In genomic region chr1:84365225-84366221, GRCh38 we compare ENCODE assay signal across 8 cellular contexts. TPM values are rescaled to one million over a fixed set of nuclear protein-coding genes. Genes with fewer than 3 reads are reported as not detected.
A peak's percentile ranks its signal among the peaks of the same experiment; 100 is the strongest.
DNase-seq lines count a peak whose midpoint lies in the region; ATAC-seq and TF ChIP-seq lines count a peak whose summit lies in the region.

No MANE protein-coding gene starts in this region.

- H3K27ac ChIP-seq in esophagus squamous epithelium, result peak overlapping the region in 1 of 4 donors; percentile 55
- H3K27ac ChIP-seq in effector memory CD4-positive, alpha-beta T cell (ENCODE audit: insufficient read depth, low read length, poor library complexity, severe bottlenecking), result no peak overlapping the region

- H3K4me1 ChIP-seq in esophagus squamous epithelium, result peaks cover 0 to 22% (median 5%) of the 10 kb centered on the region in 3 donors
- no peaks in the 10 kb centered on the region for H3K4me1 ChIP-seq in effector memory CD4-positive, alpha-beta T cell (ENCODE audit: control insufficient read depth, insufficient read depth, low read length, poor library complexity, severe bottlenecking)

- intact Hi-C loops in esophagus squamous epithelium (cut with DNase I), result no loop called here

- TF ChIP-seq POLR2A in esophagus squamous epithelium (IDR thresholded peaks at IDR 0.05), result no peak

- H3K27me3 ChIP-seq in esophagus squamous epithelium, result no peaks in the 10 kb centered on the region
- no peaks in the 10 kb centered on the region for H3K27me3 ChIP-seq in effector memory CD4-positive, alpha-beta T cell (replicated peaks; ENCODE audit: control insufficient read depth, insufficient read depth, low read length, poor library complexity, severe bottlenecking)

- H3K36me3 ChIP-seq in esophagus squamous epithelium, result no peaks in the 10 kb centered on the region
- H3K36me3 ChIP-seq in effector memory CD4-positive, alpha-beta T cell (ENCODE audit: control insufficient read depth, insufficient read depth, low read length), result no peaks in the 10 kb centered on the region

- WGBS in esophagus squamous epithelium, 2 donors, result 11 to 39% methylated on average over 2 to 3 of the region's 3 CpGs

- no peak for TF ChIP-seq CTCF in astrocyte of the cerebellum (IDR thresholded peaks at IDR 0.05; ENCODE audit: low read depth, low read length, missing control alignments)
- no peak for TF ChIP-seq CTCF in esophagus squamous epithelium (IDR thresholded peaks at IDR 0.05)

- ATAC-seq in GM18858 (IDR thresholded peaks at IDR 0.05; ENCODE audit: unreplicated experiment), result no peak

- H3K9me3 ChIP-seq in esophagus squamous epithelium, result no peaks in the 10 kb centered on the region
- no peaks in the 10 kb centered on the region for H3K9me3 ChIP-seq in effector memory CD4-positive, alpha-beta T cell (ENCODE audit: control insufficient read depth, low read length)

- DNase-seq in DMS53 treated with DMSO at 0.1 percent for 48 hours (lab: John Stamatoyannopoulos, UW; ENCODE audit: unreplicated experiment), result peak; percentile 83
- peak; percentile 96 for DNase-seq in LHCN-M2 (ENCODE audit: low read depth)
- peak; percentile 95 for DNase-seq in astrocyte of the cerebellum (ENCODE audit: low read depth)
- DNase-seq in myocyte (ENCODE audit: low read depth), result peak; percentile 49
- no peak for DNase-seq in esophagus squamous epithelium (lab: John Stamatoyannopoulos, UW)
- DNase-seq in medulla oblongata (ENCODE audit: extremely low spot score), result no peak
- no peak for DNase-seq in effector memory CD4-positive, alpha-beta T cell

- H3K4me3 ChIP-seq in astrocyte of the cerebellum (ENCODE audit: low read depth, low read length) (no peak overlapping the region), esophagus squamous epithelium (no peak overlapping the region)
- no peak overlapping the region for H3K4me3 ChIP-seq in effector memory CD4-positive, alpha-beta T cell (ENCODE audit: insufficient read depth, low read depth, low read length, poor library complexity, severe bottlenecking)

- in situ Hi-C loops in astrocyte of the cerebellum (cut with HindIII; ENCODE audit: low sequenced_read_pairs), result no loop called here

RNA-seq across cellular contexts. Expression of gene DNASE2B, which starts 32.8 kb away (rescaled TPM):
- total RNA-seq in LHCN-M2 (2014; rRNA removed) (not detected in 2 replicates), myocyte (not detected in 2 replicates), esophagus squamous epithelium (not detected)
- polyA plus RNA-seq in LHCN-M2 (2012), result not detected
- not detected for polyA plus RNA-seq in myocyte (2012)

Comparison
In these comparisons a context has a peak if more than half of its experiments do, and no peak if none do; other contexts are left out.
1. DNase-seq: peak in DMS53 treated with DMSO at 0.1 percent for 48 hours (single experiment), LHCN-M2 (single experiment), astrocyte of the cerebellum (single experiment) and myocyte (single experiment); none in esophagus squamous epithelium (single experiment), medulla oblongata (single experiment) and effector memory CD4-positive, alpha-beta T cell (0 of 3).